In genomic region chr1:107443027-107443426, GRCh38 we compare ENCODE assay signal across 22 cellular contexts.
DNase-seq lines count a peak whose midpoint lies in the region; ATAC-seq and TF ChIP-seq lines count a peak whose summit lies in the region.
"Had no signal": no experiment of that assay in that cellular context is flagged by ENCODE, and none has a peak within 500 bp of the region (broad histone marks: within the 10 kb centered on the region; RNA-seq: fewer than 3 reads in every experiment).

No MANE protein-coding gene starts in this region.

- peaks cover 6% of the 10 kb centered on the region for H3K27me3 Mint-ChIP-seq in activated CD8-positive, alpha-beta T cell treated with anti-CD3 and anti-CD28 coated beads for 36 hours
- no peaks in the 10 kb centered on the region for H3K27me3 Mint-ChIP-seq in stimulated activated naive B cell treated with anti-CD40 and anti-IgM and Interleukin-4, amounts not matched to agents 10 μg/mL and 1 μg/mL and 100 μg/mL, for 72 hours

- peaks cover 9% of the 10 kb centered on the region for H3K4me1 Mint-ChIP-seq in activated CD8-positive, alpha-beta T cell treated with anti-CD3 and anti-CD28 coated beads for 36 hours (ENCODE audit: low read depth)
- H3K4me1 Mint-ChIP-seq in stimulated activated naive B cell treated with anti-CD40 and anti-IgM and Interleukin-4, amounts not matched to agents 10 μg/mL and 1 μg/mL and 100 μg/mL, for 72 hours = peaks cover 25 to 47% of the 10 kb centered on the region in 2 donors

- POLR2A ChIA-PET in activated CD8-positive, alpha-beta T cell treated with anti-CD3 and anti-CD28 coated beads for 36 hours (lab: Charles Lee) = no interaction called here

- ATAC-seq in HG02938 (IDR thresholded peaks at IDR 0.05; ENCODE audit: unreplicated experiment) (peak; percentile 56), GM18498 (IDR thresholded peaks at IDR 0.05; ENCODE audit: unreplicated experiment) (no peak)
- peak; percentile 34 for ATAC-seq in activated CD8-positive, alpha-beta T cell treated with anti-CD3 and anti-CD28 coated beads for 36 hours
- ATAC-seq in stimulated activated naive B cell treated with anti-CD40 and anti-IgM and Interleukin-4, amounts not matched to agents 10 μg/mL and 1 μg/mL and 100 μg/mL, for 72 hours (replicated peaks) = peak; percentile 51 to 65
- ATAC-seq: HepG2, K562 had no signal

- H3K4me3 Mint-ChIP-seq in activated CD8-positive, alpha-beta T cell treated with anti-CD3 and anti-CD28 coated beads for 36 hours = no peak overlapping the region
- H3K4me3 Mint-ChIP-seq in stimulated activated naive B cell treated with anti-CD40 and anti-IgM and Interleukin-4, amounts not matched to agents 10 μg/mL and 1 μg/mL and 100 μg/mL, for 72 hours = no peak overlapping the region

- DNase-seq in NOMO-1 (lab: John Stamatoyannopoulos, UW; ENCODE audit: unreplicated experiment in 2 of 2) (peak; percentile 14 to 38), NOMO-1 treated with dmso at 0.1 percent for 144 hours (lab: John Stamatoyannopoulos, UW; ENCODE audit: unreplicated experiment) (no peak), epidermal melanocyte (ENCODE audit: insufficient read length, low spot score) (no peak), Ammon's horn (ENCODE audit: low spot score) (no peak)
- no peak for DNase-seq in activated CD8-positive, alpha-beta T cell treated with anti-CD3 and anti-CD28 coated beads for 36 hours
- DNase-seq in stimulated activated naive B cell treated with anti-CD40 and anti-IgM and Interleukin-4, amounts not matched to agents 10 μg/mL and 1 μg/mL and 100 μg/mL, for 72 hours = no peak
- DNase-seq: 8988T, DMS53, EL, GF-D8, MM.1S, NCI-H1105, NCI-H146, NCI-H2029, NCI-H226, NCI-H774, SIG-M5, SK-N-SH had no signal

- CTCF ChIA-PET in activated CD8-positive, alpha-beta T cell treated with anti-CD3 and anti-CD28 coated beads for 36 hours (lab: Charles Lee) = interaction anchor here (1.1 kb wide), 1 partner anchor 86 kb away, joined by 3 read pairs; no protein-coding TSS in a partner anchor

- H3K27ac Mint-ChIP-seq in activated CD8-positive, alpha-beta T cell treated with anti-CD3 and anti-CD28 coated beads for 36 hours = no peak overlapping the region
- H3K27ac Mint-ChIP-seq in stimulated activated naive B cell treated with anti-CD40 and anti-IgM and Interleukin-4, amounts not matched to agents 10 μg/mL and 1 μg/mL and 100 μg/mL, for 72 hours = no peak overlapping the region

- H3K36me3 Mint-ChIP-seq in activated CD8-positive, alpha-beta T cell treated with anti-CD3 and anti-CD28 coated beads for 36 hours (ENCODE audit: low read depth) = no peaks in the 10 kb centered on the region
- H3K36me3 Mint-ChIP-seq in stimulated activated naive B cell treated with anti-CD40 and anti-IgM and Interleukin-4, amounts not matched to agents 10 μg/mL and 1 μg/mL and 100 μg/mL, for 72 hours = no peaks in the 10 kb centered on the region

- intact Hi-C loops in activated CD8-positive, alpha-beta T cell treated with anti-CD3 and anti-CD28 coated beads for 36 hours (cut with micrococcal nuclease) = no loop called here

- H3K9me3 Mint-ChIP-seq in activated CD8-positive, alpha-beta T cell treated with anti-CD3 and anti-CD28 coated beads for 36 hours = no peaks in the 10 kb centered on the region
- H3K9me3 Mint-ChIP-seq in stimulated activated naive B cell treated with anti-CD40 and anti-IgM and Interleukin-4, amounts not matched to agents 10 μg/mL and 1 μg/mL and 100 μg/mL, for 72 hours = no peaks in the 10 kb centered on the region

- no peak for TF ChIP-seq CTCF in activated CD8-positive, alpha-beta T cell treated with anti-CD3 and anti-CD28 coated beads for 36 hours (IDR thresholded peaks at IDR 0.05)

Comparison
In these comparisons a context has a peak if more than half of its experiments do, and no peak if none do; other contexts are left out.
1. DNase-seq: peak in NOMO-1 (2 of 2); none in NOMO-1 treated with dmso at 0.1 percent for 144 hours (single experiment), activated CD8-positive, alpha-beta T cell treated with anti-CD3 and anti-CD28 coated beads for 36 hours (single experiment), stimulated activated naive B cell treated with anti-CD40 and anti-IgM and Interleukin-4, amounts not matched to agents 10 μg/mL and 1 μg/mL and 100 μg/mL, for 72 hours (single experiment), epidermal melanocyte (single experiment) and Ammon's horn (single experiment).